21 cellular contexts compared by ENCODE assay signal in the genomic region with DNA sequence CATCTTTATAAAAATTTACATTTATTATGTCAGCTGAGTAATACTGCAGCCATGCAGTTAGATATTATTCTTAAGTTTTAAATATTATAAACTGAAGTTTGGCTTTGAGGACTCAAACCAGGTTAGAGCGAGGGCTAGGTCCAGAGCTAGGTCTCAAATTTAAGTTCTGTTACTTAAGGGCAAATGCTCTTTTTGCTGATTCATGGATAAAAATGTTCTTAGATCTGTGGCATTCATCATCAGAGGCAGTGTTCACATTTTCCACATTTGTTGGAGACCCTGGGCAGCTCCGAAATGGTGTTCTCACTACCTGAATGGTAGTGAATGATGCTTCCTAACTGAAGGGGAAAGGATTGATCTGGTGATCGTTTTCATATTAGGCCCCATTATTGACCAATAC.
"Had no signal": no experiment of that assay in that cellular context is flagged by ENCODE, and none has a peak within 500 bp of the region (broad histone marks: within the 10 kb centered on the region; RNA-seq: fewer than 3 reads in every experiment).

No MANE protein-coding gene starts in this region.

- FAIRE-seq: kidney, pancreas, small intestine had no signal

- H3K4me3 ChIP-seq: left ventricle myocardium inferior, lung, pancreas, prostate gland, sigmoid colon, spleen, tibial nerve, uterus had no signal

- H3K4me1 ChIP-seq: left ventricle myocardium inferior, pancreas, prostate gland, sigmoid colon, spleen, uterus had no signal

- H3K27me3 ChIP-seq: sigmoid colon, spleen, tibial nerve, uterus had no signal

- DNase-seq: hypothalamus; immature natural killer cell; kidney; left ventricle myocardium inferior; naive thymus-derived CD8-positive, alpha-beta T cell; nucleus accumbens; pancreas; posterior cingulate gyrus; retina; right cardiac atrium; sigmoid colon; small intestine; spleen; stimulated activated CD4-positive, alpha-beta T cell treated with anti-CD3 and anti-CD28 coated beads, Interleukin-4, amount 100 ng/mL, for 24 hours; stimulated activated naive CD4-positive, alpha-beta T cell; substantia nigra; uterus had no signal

- H3K27ac ChIP-seq: left ventricle myocardium inferior, pancreas, prostate gland, sigmoid colon, spleen, tibial nerve, uterus had no signal

- H3K9me3 ChIP-seq: left ventricle myocardium inferior, pancreas, prostate gland, sigmoid colon, tibial nerve, uterus had no signal

- ATAC-seq: naive thymus-derived CD8-positive, alpha-beta T cell; pancreas; right cardiac atrium; stimulated activated effector memory CD8-positive, alpha-beta T cell treated with anti-CD3 and anti-CD28 coated beads, Interleukin-12 subunit alpha, Interleukin-12 subunit beta, amount 100 ng/mL, for 72 hours had no signal

- H3K36me3 ChIP-seq: left ventricle myocardium inferior, pancreas, prostate gland, sigmoid colon, spleen, tibial nerve, uterus had no signal
